ENCODE assay signal across 1 cellular context in genomic region chr3:56219894-56220805, GRCh38.
TF ChIP-seq lines count a peak whose summit lies in the region.

No MANE protein-coding gene starts in this region.

TF ChIP-seq in H1, 55 proteins besides CTCF, POLR2A, EP300 and RAD21 (continued from another document):
- TF ChIP-seq MAFK (IDR thresholded peaks at IDR 0.05; ENCODE audit: low read depth, low read length) (no peak), CTBP2 (IDR thresholded peaks at IDR 0.05; ENCODE audit: borderline replicate concordance, insufficient read depth, insufficient read length, low read length) (no peak), TAF7 (optimal IDR thresholded peaks at IDR 0.05; ENCODE audit: borderline replicate concordance, low read depth, low read length) (no peak), SP2 (IDR thresholded peaks at IDR 0.05; ENCODE audit: low read length) (no peak), CBX5 (IDR thresholded peaks at IDR 0.05; ENCODE audit: low read depth, low read length) (no peak), KDM1A (IDR thresholded peaks at IDR 0.05; ENCODE audit: borderline replicate concordance, low read length) (no peak), USF2 (IDR thresholded peaks at IDR 0.05; ENCODE audit: low read length) (no peak), SUZ12 (IDR thresholded peaks at IDR 0.05; ENCODE audit: low read length) (no peak), JUND (IDR thresholded peaks at IDR 0.05; ENCODE audit: low read length) (no peak), GTF2F1 (IDR thresholded peaks at IDR 0.05; ENCODE audit: borderline replicate concordance, low read depth, low read length) (no peak)
